Comparison of ENCODE assay signal across 1 cellular context in the genomic region with DNA sequence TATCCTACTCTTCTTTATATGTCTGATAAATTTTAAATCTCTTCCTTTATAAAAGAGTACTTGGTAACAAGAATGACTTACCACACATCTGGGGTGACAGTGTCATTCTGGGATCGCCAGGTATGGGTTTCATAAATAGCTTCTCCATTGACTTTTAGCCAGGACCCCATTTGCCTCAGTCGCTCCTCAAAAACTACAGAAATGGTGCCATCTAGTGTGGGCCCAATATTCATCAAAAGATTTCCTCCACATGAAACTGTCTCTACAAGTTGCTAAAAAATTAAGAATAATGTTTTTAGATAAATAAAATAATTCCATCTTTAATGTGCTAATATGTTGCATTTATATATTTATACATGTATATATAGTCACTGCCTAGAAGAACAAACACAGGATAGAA.
TF ChIP-seq lines count a peak whose summit lies in the region.

No MANE protein-coding gene starts in this region.

TF ChIP-seq in SK-N-SH, 30 proteins besides CTCF, POLR2A, EP300 and RAD21 (continued from another document):
- TF ChIP-seq, protein P1, sequence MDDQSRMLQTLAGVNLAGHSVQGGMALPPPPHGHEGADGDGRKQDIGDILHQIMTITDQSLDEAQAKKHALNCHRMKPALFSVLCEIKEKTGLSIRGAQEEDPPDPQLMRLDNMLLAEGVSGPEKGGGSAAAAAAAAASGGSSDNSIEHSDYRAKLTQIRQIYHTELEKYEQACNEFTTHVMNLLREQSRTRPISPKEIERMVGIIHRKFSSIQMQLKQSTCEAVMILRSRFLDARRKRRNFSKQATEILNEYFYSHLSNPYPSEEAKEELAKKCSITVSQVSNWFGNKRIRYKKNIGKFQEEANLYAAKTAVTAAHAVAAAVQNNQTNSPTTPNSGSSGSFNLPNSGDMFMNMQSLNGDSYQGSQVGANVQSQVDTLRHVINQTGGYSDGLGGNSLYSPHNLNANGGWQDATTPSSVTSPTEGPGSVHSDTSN (IDR thresholded peaks at IDR 0.05): no peak
- TF ChIP-seq USF1 (IDR thresholded peaks at IDR 0.05; ENCODE audit: borderline replicate concordance, low read depth) (no peak), TEAD4 (IDR thresholded peaks at IDR 0.05; ENCODE audit: borderline replicate concordance, insufficient read depth) (no peak), JUND (IDR thresholded peaks at IDR 0.05) (no peak), TCF12 (IDR thresholded peaks at IDR 0.05) (no peak), RFX5 (IDR thresholded peaks at IDR 0.05; ENCODE audit: low read length) (no peak), MXI1 (IDR thresholded peaks at IDR 0.05; ENCODE audit: low read depth, low read length) (no peak), EZH2phosphoT487 (IDR thresholded peaks at IDR 0.05; ENCODE audit: borderline replicate concordance, low read depth) (no peak), YY1 (IDR thresholded peaks at IDR 0.05; ENCODE audit: low read depth) (no peak), ZBTB33 (IDR thresholded peaks at IDR 0.05; ENCODE audit: borderline replicate concordance, low read depth) (no peak), GABPA (IDR thresholded peaks at IDR 0.05; ENCODE audit: low read depth) (no peak), RXRA (IDR thresholded peaks at IDR 0.05; ENCODE audit: borderline replicate concordance, low read depth) (no peak), IRF3 (IDR thresholded peaks at IDR 0.05; ENCODE audit: low read depth, low read length) (no peak), SMC3 (IDR thresholded peaks at IDR 0.05; ENCODE audit: low read depth, low read length) (no peak), GATA2 (CRISPR knock-in tag; IDR thresholded peaks at IDR 0.05) (no peak), CHD2 (IDR thresholded peaks at IDR 0.05; ENCODE audit: low read length, partially characterized antibody) (no peak), TAF1 (IDR thresholded peaks at IDR 0.05; ENCODE audit: borderline replicate concordance, low read depth, low read length) (no peak)
TF ChIP-seq in SK-N-SH: peak in this region for 0.
